15 cellular contexts compared by ENCODE assay signal in genomic region chr1:62038594-62039284, GRCh38.
DNase-seq lines count a peak whose midpoint lies in the region; ATAC-seq and TF ChIP-seq lines count a peak whose summit lies in the region.
"Had no signal": no experiment of that assay in that cellular context is flagged by ENCODE, and none has a peak within 500 bp of the region (broad histone marks: within the 10 kb centered on the region; RNA-seq: fewer than 3 reads in every experiment).

No MANE protein-coding gene starts in this region.

- no peaks in the 10 kb centered on the region for H3K9me3 Mint-ChIP-seq in endothelial cell (ENCODE audit: unreplicated experiment)

- no peaks in the 10 kb centered on the region for H3F3A ChIP-seq in OCI-LY1 (ENCODE audit: insufficient read depth, low read length)

- peaks cover 3% of the 10 kb centered on the region for H3K4me1 Mint-ChIP-seq in endothelial cell (ENCODE audit: unreplicated experiment)

- H3K4me2 ChIP-seq in OCI-LY1 (ENCODE audit: low read length) = no peak overlapping the region

- H3K4me1 ChIP-seq in A673 (ENCODE audit: insufficient read depth, low read length, poor library complexity, severe bottlenecking) (peaks cover 9% of the 10 kb centered on the region), OCI-LY1 (ENCODE audit: insufficient read depth, low read length, severe bottlenecking) (no peaks in the 10 kb centered on the region)
- H3K4me1 ChIP-seq: suprapubic skin had no signal

- no peaks in the 10 kb centered on the region for H3K9me3 ChIP-seq in A673 (ENCODE audit: low read depth, low read length, poor library complexity, severe bottlenecking)
- H3K9me3 ChIP-seq in OCI-LY1 (ENCODE audit: low read length) = no peaks in the 10 kb centered on the region
- H3K9me3 ChIP-seq: psoas muscle, suprapubic skin had no signal

- H3K27ac ChIP-seq in A673 (ENCODE audit: low read depth, low read length, poor library complexity, severe bottlenecking) (no peak overlapping the region), OCI-LY1 (ENCODE audit: low read depth, low read length, poor library complexity, severe bottlenecking) (no peak overlapping the region)
- H3K27ac ChIP-seq: psoas muscle, suprapubic skin had no signal

- H3K79me2 ChIP-seq in OCI-LY1 (ENCODE audit: insufficient read depth, low read length) = no peaks in the 10 kb centered on the region

- POLR2A ChIA-PET in A673 (lab: Charles Lee; ENCODE audit: low non-redundant PET) = no interaction called here

- no peak overlapping the region for H3K27ac Mint-ChIP-seq in endothelial cell (ENCODE audit: unreplicated experiment)

- no peak for ATAC-seq in HG02678 (IDR thresholded peaks at IDR 0.05; ENCODE audit: unreplicated experiment)
- ATAC-seq: activated CD4-positive, CD25-positive, alpha-beta regulatory T cell treated with anti-CD3 and anti-CD28 coated beads, Interleukin-2, amount 50 U/mL, for 24 hours had no signal

- peak; percentile 15 for DNase-seq in A673 (ENCODE audit: low spot score)
- no peak for DNase-seq in endothelial cell (ENCODE audit: low spot score)
- DNase-seq in DMS79 treated with DMSO at 0.1 percent for 48 hours (lab: John Stamatoyannopoulos, UW) = no peak
- DNase-seq in HCEC 1CT = no peak
- no peak for DNase-seq in Ammon's horn (ENCODE audit: low spot score)
- DNase-seq: activated CD8-positive, alpha-beta memory T cell treated with anti-CD3 and anti-CD28 coated beads, Interleukin-2, amount 50 U/mL, for 4 hours; GOT3; NCI-H2081 treated with DMSO at 0.1 percent for 48 hours; psoas muscle; T-helper 1 cell had no signal

- no peak overlapping the region for H3K4me3 Mint-ChIP-seq in endothelial cell (ENCODE audit: unreplicated experiment)

- no peak overlapping the region for H3K9ac ChIP-seq in OCI-LY1 (ENCODE audit: low read length)

- BruUV-seq in A673 (replicated peaks; lab: Mats Ljungman, UMichigan) = no TSS peak

- H2AFZ ChIP-seq in OCI-LY1 (ENCODE audit: low read length) = no peak overlapping the region

- H3K4me3 ChIP-seq in A673 (ENCODE audit: low read depth, low read length, poor library complexity, severe bottlenecking) (no peak overlapping the region), GM12875 (ENCODE audit: low read depth, low read length) (no peak overlapping the region), OCI-LY1 (ENCODE audit: low read depth, low read length, poor library complexity, severe bottlenecking) (no peak overlapping the region)
- H3K4me3 ChIP-seq: psoas muscle, suprapubic skin had no signal

- H3K27me3 Mint-ChIP-seq in endothelial cell (ENCODE audit: unreplicated experiment) = no peaks in the 10 kb centered on the region

- no peaks in the 10 kb centered on the region for H3K36me3 ChIP-seq in A673 (ENCODE audit: insufficient read depth, low read length, poor library complexity, severe bottlenecking)
- no peaks in the 10 kb centered on the region for H3K36me3 ChIP-seq in OCI-LY1 (ENCODE audit: insufficient read depth, low read length)
- H3K36me3 ChIP-seq: suprapubic skin had no signal

- no peaks in the 10 kb centered on the region for H3K9me2 ChIP-seq in OCI-LY1 (ENCODE audit: low read depth, low read length)

- no peaks in the 10 kb centered on the region for H3K36me3 Mint-ChIP-seq in endothelial cell (ENCODE audit: low read depth, unreplicated experiment)

- intact Hi-C loops in A673 (cut with micrococcal nuclease; ENCODE audit: unreplicated experiment) = loop anchor here (10.0 kb wide), 1 partner anchor 114 kb away; no protein-coding TSS in a partner anchor

- H4K20me1 ChIP-seq in OCI-LY1 (ENCODE audit: insufficient read depth, low read length) = no peaks in the 10 kb centered on the region

- peak; percentile 48 for TF ChIP-seq CTCF in A673 (conservative IDR thresholded peaks at IDR 0.05; ENCODE audit: low read depth, low read length)
- TF ChIP-seq CTCF in GM12875 (IDR thresholded peaks at IDR 0.05; ENCODE audit: borderline replicate concordance, insufficient read depth, low read depth, low read length) = peak; percentile 28; the same call in 1 of the 2 replicates
- TF ChIP-seq CTCF in OCI-LY1 (IDR thresholded peaks at IDR 0.05; ENCODE audit: low read length) = 0 out of 2 replicates have a peak, but pooled peaks have one; percentile 13
- peak; percentile 30 for TF ChIP-seq CTCF in endothelial cell (IDR thresholded peaks at IDR 0.05; ENCODE audit: unreplicated experiment)

- H3K27me3 ChIP-seq in A673 (replicated peaks; ENCODE audit: insufficient read depth, low read depth, low read length, poor library complexity) = no peaks in the 10 kb centered on the region
- H3K27me3 ChIP-seq in OCI-LY1 (ENCODE audit: insufficient read depth, low read length) = no peaks in the 10 kb centered on the region
- H3K27me3 ChIP-seq: suprapubic skin had no signal

- CTCF ChIA-PET in A673 (lab: Charles Lee) = no interaction called here
